ENCODE assay signal across 8 cellular contexts in genomic region chr11:85627332-85627997, GRCh38. TPM values are rescaled to one million over a fixed set of nuclear protein-coding genes. Genes with fewer than 3 reads are reported as not detected.
A peak's percentile ranks its signal among the peaks of the same experiment; 100 is the strongest.
DNase-seq lines count a peak whose midpoint lies in the region; ATAC-seq and TF ChIP-seq lines count a peak whose summit lies in the region.

Gene DLG2, minus strand, starts transcription at chr11:85627344.

- peak within 1 kb of the TSS; percentile 100 for H3K4me3 Mint-ChIP-seq in WTC11

- CTCF ChIA-PET in WTC11 (lab: Charles Lee) = interaction anchor here (0.7 to 2.1 kb wide), 6 partner anchors 10 to 228 kb away, joined by 3 to 12 read pairs (median 5); partner anchors contain the start of gene CCDC83

- H3K4me3 ChIP-seq in epithelial cell of proximal tubule (ENCODE audit: low read depth, low read length) = peak within 1 kb of the TSS; percentile 85

- DNase-seq in NCI-H524 (lab: John Stamatoyannopoulos, UW) = peak; percentile 41 to 55
- no peak for DNase-seq in NCI-H524 treated with DMSO at 0.1 percent for 48 hours (lab: John Stamatoyannopoulos, UW)
- DNase-seq in HT1080 (ENCODE audit: low read depth) = peak; percentile 31
- no peak for DNase-seq in WTC11 (ENCODE audit: low spot score)
- DNase-seq in epithelial cell of proximal tubule (ENCODE audit: low read depth) = no peak
- peak; percentile 22 for DNase-seq in middle frontal gyrus (ENCODE audit: extremely low spot score, low spot score)
- no peak for DNase-seq in ureter (ENCODE audit: low spot score)
- DNase-seq in NCI-H2107 (lab: John Stamatoyannopoulos, UW) = no peak

- H3K4me1 Mint-ChIP-seq in WTC11 = peaks cover 28% of the 10 kb centered on the region

- peak; percentile 7 for ATAC-seq in WTC11

- H3K27me3 Mint-ChIP-seq in WTC11 (ENCODE audit: low read depth) = no peaks in the 10 kb centered on the region

- peak within 1 kb of the TSS; percentile 98 for H3K27ac Mint-ChIP-seq in WTC11

- H3K36me3 Mint-ChIP-seq in WTC11 = peaks cover 14% of the 10 kb centered on the region

- TF ChIP-seq CTCF in WTC11 (IDR thresholded peaks at IDR 0.05) (no peak), epithelial cell of proximal tubule (conservative IDR thresholded peaks at IDR 0.05; ENCODE audit: low read depth, low read length) (no peak)

- H3K9me3 Mint-ChIP-seq in WTC11 = no peaks in the 10 kb centered on the region

- POLR2A ChIA-PET in WTC11 (lab: Charles Lee) = interaction anchor here (1.0 to 2.6 kb wide), 4 partner anchors 20 to 37 kb away, joined by 5 to 14 read pairs (median 10); partner anchors contain the start of genes CREBZF and TMEM126A

TF ChIP-seq in WTC11, 78 proteins besides CTCF, POLR2A, EP300 and RAD21:
- TF ChIP-seq IRF2 (CRISPR knock-in tag; IDR thresholded peaks at IDR 0.05; ENCODE audit: borderline replicate concordance, low read depth) = no peak
- TF ChIP-seq TCF7 (CRISPR knock-in tag; IDR thresholded peaks at IDR 0.05; ENCODE audit: low read depth) = no peak
- TF ChIP-seq FOXJ3 (CRISPR knock-in tag; IDR thresholded peaks at IDR 0.05; ENCODE audit: borderline replicate concordance) = no peak
- peak; percentile 69 for TF ChIP-seq PRDM15 (CRISPR knock-in tag; IDR thresholded peaks at IDR 0.05)
- 0 out of 2 replicates have a peak, but pooled peaks have one; percentile 3 for TF ChIP-seq ATF1 (CRISPR knock-in tag; IDR thresholded peaks at IDR 0.05)
- no peak for TF ChIP-seq MLX (CRISPR knock-in tag; IDR thresholded peaks at IDR 0.05)
- TF ChIP-seq SMAD3 (CRISPR knock-in tag; IDR thresholded peaks at IDR 0.05; ENCODE audit: borderline replicate concordance) = no peak
- TF ChIP-seq TP53 (CRISPR knock-in tag; IDR thresholded peaks at IDR 0.05) = 0 out of 2 replicates have a peak, but pooled peaks have one; percentile 25
- TF ChIP-seq HMGA2 (CRISPR knock-in tag; IDR thresholded peaks at IDR 0.05) = no peak
- 0 out of 2 replicates have a peak, but pooled peaks have one; percentile 24 for TF ChIP-seq STAT6 (CRISPR knock-in tag; conservative IDR thresholded peaks at IDR 0.05; ENCODE audit: low read depth)
- no peak for TF ChIP-seq TEAD4 (CRISPR knock-in tag; IDR thresholded peaks at IDR 0.05)
- TF ChIP-seq ZNF425 (CRISPR knock-in tag; conservative IDR thresholded peaks at IDR 0.05) = no peak

RNA-seq across cellular contexts. Expression of gene DLG2, which starts in this region (rescaled TPM):
- total RNA-seq in HT1080 (2014; rRNA removed; shearing (Covaris generic)) = 0.23 and 0.34 TPM in 2 replicates
- polyA plus RNA-seq in HT1080 (2015; cell fraction: cytosol; rRNA removed) = 0.36 and 0.44 TPM in 2 replicates
- 0.36 and 2.5 TPM in 2 replicates for polyA plus RNA-seq in HT1080 (2015; cell fraction: nucleus; rRNA removed)
- total RNA-seq in WTC11 (2021) (12.9 to 17.5 TPM (median 15.2 TPM) in 3 replicates), epithelial cell of proximal tubule (0.17 and 0.58 TPM in 2 replicates), ureter (19.5 TPM)

Comparison
In these comparisons a context has a peak if more than half of its experiments do, and no peak if none do; other contexts are left out.
1. DNase-seq: peak in NCI-H524 (2 of 2), HT1080 (single experiment) and middle frontal gyrus (single experiment); none in NCI-H524 treated with DMSO at 0.1 percent for 48 hours (single experiment), WTC11 (single experiment), epithelial cell of proximal tubule (single experiment), ureter (single experiment) and NCI-H2107 (single experiment).